Comparison of ENCODE assay signal across 1 cellular context in the genomic region with DNA sequence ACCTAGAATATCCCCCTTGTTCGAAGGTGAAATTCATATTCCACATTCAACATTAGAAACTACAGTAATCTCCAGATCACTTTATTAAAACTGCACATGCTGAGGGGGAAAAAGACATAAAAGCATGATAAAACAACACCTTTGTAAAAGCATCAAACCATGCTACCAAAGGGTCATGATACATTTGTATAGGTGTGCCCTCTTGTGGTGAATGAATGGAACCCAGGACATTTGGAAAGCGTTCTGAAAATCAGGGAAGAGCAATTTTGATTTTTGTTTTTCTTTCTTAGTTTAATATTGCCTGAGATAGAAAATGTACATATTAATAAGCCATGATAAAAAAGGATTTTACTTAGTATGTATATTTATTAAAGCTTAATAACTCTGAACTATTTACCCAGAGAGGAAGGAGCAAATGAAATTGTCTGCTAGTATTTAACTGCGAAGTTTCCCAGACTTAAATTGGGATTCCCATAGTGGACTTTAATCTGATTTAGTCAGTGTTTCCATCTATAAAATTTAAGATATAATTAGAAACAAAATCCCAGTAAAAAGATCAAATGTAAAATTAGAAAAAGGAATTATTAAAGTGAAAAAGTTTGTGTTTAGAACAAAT.
TF ChIP-seq lines count a peak whose summit lies in the region.

No MANE protein-coding gene starts in this region.

TF ChIP-seq in H1, 55 proteins besides CTCF, POLR2A, EP300 and RAD21:
- TF ChIP-seq, protein P1, sequence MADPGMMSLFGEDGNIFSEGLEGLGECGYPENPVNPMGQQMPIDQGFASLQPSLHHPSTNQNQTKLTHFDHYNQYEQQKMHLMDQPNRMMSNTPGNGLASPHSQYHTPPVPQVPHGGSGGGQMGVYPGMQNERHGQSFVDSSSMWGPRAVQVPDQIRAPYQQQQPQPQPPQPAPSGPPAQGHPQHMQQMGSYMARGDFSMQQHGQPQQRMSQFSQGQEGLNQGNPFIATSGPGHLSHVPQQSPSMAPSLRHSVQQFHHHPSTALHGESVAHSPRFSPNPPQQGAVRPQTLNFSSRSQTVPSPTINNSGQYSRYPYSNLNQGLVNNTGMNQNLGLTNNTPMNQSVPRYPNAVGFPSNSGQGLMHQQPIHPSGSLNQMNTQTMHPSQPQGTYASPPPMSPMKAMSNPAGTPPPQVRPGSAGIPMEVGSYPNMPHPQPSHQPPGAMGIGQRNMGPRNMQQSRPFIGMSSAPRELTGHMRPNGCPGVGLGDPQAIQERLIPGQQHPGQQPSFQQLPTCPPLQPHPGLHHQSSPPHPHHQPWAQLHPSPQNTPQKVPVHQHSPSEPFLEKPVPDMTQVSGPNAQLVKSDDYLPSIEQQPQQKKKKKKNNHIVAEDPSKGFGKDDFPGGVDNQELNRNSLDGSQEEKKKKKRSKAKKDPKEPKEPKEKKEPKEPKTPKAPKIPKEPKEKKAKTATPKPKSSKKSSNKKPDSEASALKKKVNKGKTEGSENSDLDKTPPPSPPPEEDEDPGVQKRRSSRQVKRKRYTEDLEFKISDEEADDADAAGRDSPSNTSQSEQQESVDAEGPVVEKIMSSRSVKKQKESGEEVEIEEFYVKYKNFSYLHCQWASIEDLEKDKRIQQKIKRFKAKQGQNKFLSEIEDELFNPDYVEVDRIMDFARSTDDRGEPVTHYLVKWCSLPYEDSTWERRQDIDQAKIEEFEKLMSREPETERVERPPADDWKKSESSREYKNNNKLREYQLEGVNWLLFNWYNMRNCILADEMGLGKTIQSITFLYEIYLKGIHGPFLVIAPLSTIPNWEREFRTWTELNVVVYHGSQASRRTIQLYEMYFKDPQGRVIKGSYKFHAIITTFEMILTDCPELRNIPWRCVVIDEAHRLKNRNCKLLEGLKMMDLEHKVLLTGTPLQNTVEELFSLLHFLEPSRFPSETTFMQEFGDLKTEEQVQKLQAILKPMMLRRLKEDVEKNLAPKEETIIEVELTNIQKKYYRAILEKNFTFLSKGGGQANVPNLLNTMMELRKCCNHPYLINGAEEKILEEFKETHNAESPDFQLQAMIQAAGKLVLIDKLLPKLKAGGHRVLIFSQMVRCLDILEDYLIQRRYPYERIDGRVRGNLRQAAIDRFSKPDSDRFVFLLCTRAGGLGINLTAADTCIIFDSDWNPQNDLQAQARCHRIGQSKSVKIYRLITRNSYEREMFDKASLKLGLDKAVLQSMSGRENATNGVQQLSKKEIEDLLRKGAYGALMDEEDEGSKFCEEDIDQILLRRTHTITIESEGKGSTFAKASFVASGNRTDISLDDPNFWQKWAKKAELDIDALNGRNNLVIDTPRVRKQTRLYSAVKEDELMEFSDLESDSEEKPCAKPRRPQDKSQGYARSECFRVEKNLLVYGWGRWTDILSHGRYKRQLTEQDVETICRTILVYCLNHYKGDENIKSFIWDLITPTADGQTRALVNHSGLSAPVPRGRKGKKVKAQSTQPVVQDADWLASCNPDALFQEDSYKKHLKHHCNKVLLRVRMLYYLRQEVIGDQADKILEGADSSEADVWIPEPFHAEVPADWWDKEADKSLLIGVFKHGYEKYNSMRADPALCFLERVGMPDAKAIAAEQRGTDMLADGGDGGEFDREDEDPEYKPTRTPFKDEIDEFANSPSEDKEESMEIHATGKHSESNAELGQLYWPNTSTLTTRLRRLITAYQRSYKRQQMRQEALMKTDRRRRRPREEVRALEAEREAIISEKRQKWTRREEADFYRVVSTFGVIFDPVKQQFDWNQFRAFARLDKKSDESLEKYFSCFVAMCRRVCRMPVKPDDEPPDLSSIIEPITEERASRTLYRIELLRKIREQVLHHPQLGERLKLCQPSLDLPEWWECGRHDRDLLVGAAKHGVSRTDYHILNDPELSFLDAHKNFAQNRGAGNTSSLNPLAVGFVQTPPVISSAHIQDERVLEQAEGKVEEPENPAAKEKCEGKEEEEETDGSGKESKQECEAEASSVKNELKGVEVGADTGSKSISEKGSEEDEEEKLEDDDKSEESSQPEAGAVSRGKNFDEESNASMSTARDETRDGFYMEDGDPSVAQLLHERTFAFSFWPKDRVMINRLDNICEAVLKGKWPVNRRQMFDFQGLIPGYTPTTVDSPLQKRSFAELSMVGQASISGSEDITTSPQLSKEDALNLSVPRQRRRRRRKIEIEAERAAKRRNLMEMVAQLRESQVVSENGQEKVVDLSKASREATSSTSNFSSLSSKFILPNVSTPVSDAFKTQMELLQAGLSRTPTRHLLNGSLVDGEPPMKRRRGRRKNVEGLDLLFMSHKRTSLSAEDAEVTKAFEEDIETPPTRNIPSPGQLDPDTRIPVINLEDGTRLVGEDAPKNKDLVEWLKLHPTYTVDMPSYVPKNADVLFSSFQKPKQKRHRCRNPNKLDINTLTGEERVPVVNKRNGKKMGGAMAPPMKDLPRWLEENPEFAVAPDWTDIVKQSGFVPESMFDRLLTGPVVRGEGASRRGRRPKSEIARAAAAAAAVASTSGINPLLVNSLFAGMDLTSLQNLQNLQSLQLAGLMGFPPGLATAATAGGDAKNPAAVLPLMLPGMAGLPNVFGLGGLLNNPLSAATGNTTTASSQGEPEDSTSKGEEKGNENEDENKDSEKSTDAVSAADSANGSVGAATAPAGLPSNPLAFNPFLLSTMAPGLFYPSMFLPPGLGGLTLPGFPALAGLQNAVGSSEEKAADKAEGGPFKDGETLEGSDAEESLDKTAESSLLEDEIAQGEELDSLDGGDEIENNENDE (IDR thresholded peaks at IDR 0.05; ENCODE audit: insufficient replicate concordance, low read length): no peak
- TF ChIP-seq SIN3A (conservative IDR thresholded peaks at IDR 0.05 in 1 of 2, IDR thresholded peaks at IDR 0.05 in 1 of 2; ENCODE audit: low read depth in 1 of 2, low read length in 2 of 2) (no peak), NANOG (IDR thresholded peaks at IDR 0.05; ENCODE audit: insufficient read depth, low read depth, low read length, poor library complexity, severe bottlenecking) (no peak), CEBPB (IDR thresholded peaks at IDR 0.05; ENCODE audit: low read depth, low read length) (no peak), BACH1 (IDR thresholded peaks at IDR 0.05; ENCODE audit: low read length) (no peak), SAP30 (IDR thresholded peaks at IDR 0.05; ENCODE audit: insufficient read depth, insufficient replicate concordance, low read length) (no peak), GABPA (IDR thresholded peaks at IDR 0.05; ENCODE audit: borderline replicate concordance, insufficient read depth, low read length) (no peak), KDM4A (IDR thresholded peaks at IDR 0.05; ENCODE audit: low read depth, low read length, severe bottlenecking) (no peak), RFX5 (IDR thresholded peaks at IDR 0.05; ENCODE audit: borderline replicate concordance, low read depth, low read length) (no peak), JUN (IDR thresholded peaks at IDR 0.05; ENCODE audit: low read depth, low read length) (no peak), FOSL1 (IDR thresholded peaks at IDR 0.05; ENCODE audit: insufficient read depth, low read depth, low read length) (no peak), KDM1A (IDR thresholded peaks at IDR 0.05; ENCODE audit: borderline replicate concordance, low read length) (no peak)
- TF ChIP-seq, protein P2, sequence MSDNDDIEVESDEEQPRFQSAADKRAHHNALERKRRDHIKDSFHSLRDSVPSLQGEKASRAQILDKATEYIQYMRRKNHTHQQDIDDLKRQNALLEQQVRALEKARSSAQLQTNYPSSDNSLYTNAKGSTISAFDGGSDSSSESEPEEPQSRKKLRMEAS (IDR thresholded peaks at IDR 0.05): no peak
- TF ChIP-seq, protein P3, sequence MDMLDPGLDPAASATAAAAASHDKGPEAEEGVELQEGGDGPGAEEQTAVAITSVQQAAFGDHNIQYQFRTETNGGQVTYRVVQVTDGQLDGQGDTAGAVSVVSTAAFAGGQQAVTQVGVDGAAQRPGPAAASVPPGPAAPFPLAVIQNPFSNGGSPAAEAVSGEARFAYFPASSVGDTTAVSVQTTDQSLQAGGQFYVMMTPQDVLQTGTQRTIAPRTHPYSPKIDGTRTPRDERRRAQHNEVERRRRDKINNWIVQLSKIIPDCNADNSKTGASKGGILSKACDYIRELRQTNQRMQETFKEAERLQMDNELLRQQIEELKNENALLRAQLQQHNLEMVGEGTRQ (IDR thresholded peaks at IDR 0.05; ENCODE audit: low read length): no peak
- TF ChIP-seq, protein P4, sequence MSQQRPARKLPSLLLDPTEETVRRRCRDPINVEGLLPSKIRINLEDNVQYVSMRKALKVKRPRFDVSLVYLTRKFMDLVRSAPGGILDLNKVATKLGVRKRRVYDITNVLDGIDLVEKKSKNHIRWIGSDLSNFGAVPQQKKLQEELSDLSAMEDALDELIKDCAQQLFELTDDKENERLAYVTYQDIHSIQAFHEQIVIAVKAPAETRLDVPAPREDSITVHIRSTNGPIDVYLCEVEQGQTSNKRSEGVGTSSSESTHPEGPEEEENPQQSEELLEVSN (IDR thresholded peaks at IDR 0.05): no peak
- TF ChIP-seq, protein P5, sequence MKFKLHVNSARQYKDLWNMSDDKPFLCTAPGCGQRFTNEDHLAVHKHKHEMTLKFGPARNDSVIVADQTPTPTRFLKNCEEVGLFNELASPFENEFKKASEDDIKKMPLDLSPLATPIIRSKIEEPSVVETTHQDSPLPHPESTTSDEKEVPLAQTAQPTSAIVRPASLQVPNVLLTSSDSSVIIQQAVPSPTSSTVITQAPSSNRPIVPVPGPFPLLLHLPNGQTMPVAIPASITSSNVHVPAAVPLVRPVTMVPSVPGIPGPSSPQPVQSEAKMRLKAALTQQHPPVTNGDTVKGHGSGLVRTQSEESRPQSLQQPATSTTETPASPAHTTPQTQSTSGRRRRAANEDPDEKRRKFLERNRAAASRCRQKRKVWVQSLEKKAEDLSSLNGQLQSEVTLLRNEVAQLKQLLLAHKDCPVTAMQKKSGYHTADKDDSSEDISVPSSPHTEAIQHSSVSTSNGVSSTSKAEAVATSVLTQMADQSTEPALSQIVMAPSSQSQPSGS (IDR thresholded peaks at IDR 0.05; ENCODE audit: low read length): no peak
